In the genomic region with DNA sequence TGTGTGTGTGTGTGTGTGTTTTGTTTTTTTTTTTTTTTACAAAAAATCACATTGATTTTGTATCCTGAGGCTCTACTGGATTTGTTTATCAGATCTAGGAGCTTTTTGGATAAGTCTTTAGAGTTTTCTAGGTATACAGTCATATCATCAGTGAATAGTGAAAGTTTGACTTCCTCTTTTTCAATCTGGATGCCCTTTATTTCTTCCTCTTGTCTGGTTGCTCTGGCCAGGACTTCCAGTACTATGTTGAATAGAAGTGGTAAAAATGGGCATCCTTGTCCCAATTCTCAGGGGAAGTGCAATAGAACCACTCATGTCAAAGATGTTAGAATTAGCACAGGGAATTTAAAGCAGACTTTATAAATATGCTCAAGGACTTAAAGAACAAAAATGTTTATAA, we compare ENCODE assay signal across 29 cellular contexts.
"Had no signal": no experiment of that assay in that cellular context is flagged by ENCODE, and none has a peak within 500 bp of the region (broad histone marks: within the 10 kb centered on the region; RNA-seq: fewer than 3 reads in every experiment).

No MANE protein-coding gene starts in this region.

- H3K4me1 Mint-ChIP-seq: activated naive CD8-positive, alpha-beta T cell treated with anti-CD3 and anti-CD28 coated beads for 36 hours; naive thymus-derived CD4-positive, alpha-beta T cell; neural crest cell had no signal

- H3K27ac Mint-ChIP-seq: activated naive CD4-positive, alpha-beta T cell treated with anti-CD3 and anti-CD28 coated beads for 36 hours; activated naive CD8-positive, alpha-beta T cell treated with anti-CD3 and anti-CD28 coated beads for 36 hours; activated T-helper 1 cell treated with anti-CD3 and anti-CD28 coated beads, Interleukin-12 subunit alpha, Interleukin-12 subunit beta, Interleukin-2, Interleukin-4 antibody, amounts not matched to agents 30 ng/mL and 10 ng/mL and 1 ng/mL, durations not matched to agents 14 hours and 24 hours and 36 hours; effector memory CD8-positive, alpha-beta T cell; naive thymus-derived CD4-positive, alpha-beta T cell; T-helper 1 cell treated with Interleukin-12 subunit alpha and Interleukin-12 subunit beta and Interleukin-4 antibody, amounts not matched to agents 30 μg/mL and 1 μg/mL, for 36 hours had no signal

- DNase-seq: activated CD4-positive, alpha-beta T cell treated with anti-CD3 and anti-CD28 coated beads for 48 hours; activated CD4-positive, alpha-beta T cell treated with anti-CD3 and anti-CD28 coated beads, Interleukin-2, amount 50 U/mL, for 48 hours; activated CD8-positive, alpha-beta memory T cell treated with anti-CD3 and anti-CD28 coated beads, Interleukin-2, amount 50 U/mL, for 4 hours; activated effector memory CD4-positive, alpha-beta T cell treated with anti-CD3 and anti-CD28 coated beads, Interleukin-2, amount 50 U/mL, for 16 hours; activated naive CD4-positive, alpha-beta T cell treated with anti-CD3 and anti-CD28 coated beads for 36 hours; activated naive CD8-positive, alpha-beta T cell treated with anti-CD3 and anti-CD28 coated beads for 36 hours; activated T-cell treated with anti-CD3 and anti-CD28 coated beads, Interleukin-2, amount 50 U/mL, for 1 hour; adrenal gland; brain microvascular endothelial cell; effector memory CD8-positive, alpha-beta T cell; erythroblast; hippocampal formation; left cardiac atrium; left ventricle myocardium superior; naive thymus-derived CD4-positive, alpha-beta T cell; nucleus accumbens; pancreas; psoas muscle; stimulated activated CD4-positive, alpha-beta T cell treated with anti-CD3 and anti-CD28 coated beads, Interleukin-1b, Interleukin-23, amount 100 ng/mL, for 48 hours; stimulated activated CD4-positive, alpha-beta T cell treated with anti-CD3 and anti-CD28 coated beads, Interleukin-4, amount 100 ng/mL, for 4 hours; stimulated activated CD8-positive, alpha-beta memory T cell treated with anti-CD3 and anti-CD28 coated beads, Interleukin-4, amount 100 ng/mL, for 48 hours; stimulated activated naive CD4-positive, alpha-beta T cell; T1000; tibial artery; upper lobe of right lung had no signal

- H3K9me3 Mint-ChIP-seq: activated naive CD4-positive, alpha-beta T cell treated with anti-CD3 and anti-CD28 coated beads for 36 hours; activated T-helper 1 cell treated with anti-CD3 and anti-CD28 coated beads, Interleukin-12 subunit alpha, Interleukin-12 subunit beta, Interleukin-2, Interleukin-4 antibody, amounts not matched to agents 30 ng/mL and 10 ng/mL and 1 ng/mL, durations not matched to agents 14 hours and 24 hours and 36 hours; effector memory CD8-positive, alpha-beta T cell; neural crest cell; T-helper 1 cell treated with Interleukin-12 subunit alpha and Interleukin-12 subunit beta and Interleukin-4 antibody, amounts not matched to agents 30 μg/mL and 1 μg/mL, for 36 hours had no signal

- H3K36me3 Mint-ChIP-seq: activated naive CD8-positive, alpha-beta T cell treated with anti-CD3 and anti-CD28 coated beads for 36 hours had no signal

- H3K4me3 Mint-ChIP-seq: activated naive CD4-positive, alpha-beta T cell treated with anti-CD3 and anti-CD28 coated beads for 36 hours; activated naive CD8-positive, alpha-beta T cell treated with anti-CD3 and anti-CD28 coated beads for 36 hours; activated T-helper 1 cell treated with anti-CD3 and anti-CD28 coated beads, Interleukin-12 subunit alpha, Interleukin-12 subunit beta, Interleukin-2, Interleukin-4 antibody, amounts not matched to agents 30 ng/mL and 10 ng/mL and 1 ng/mL, durations not matched to agents 14 hours and 24 hours and 36 hours; effector memory CD8-positive, alpha-beta T cell; naive thymus-derived CD4-positive, alpha-beta T cell; neural crest cell; T-helper 1 cell treated with Interleukin-12 subunit alpha and Interleukin-12 subunit beta and Interleukin-4 antibody, amounts not matched to agents 30 μg/mL and 1 μg/mL, for 36 hours had no signal

- ATAC-seq: effector memory CD8-positive, alpha-beta T cell; gastroesophageal sphincter; left cardiac atrium; left ventricle myocardium superior; naive thymus-derived CD4-positive, alpha-beta T cell; pancreas; psoas muscle; upper lobe of right lung had no signal
